8 cellular contexts compared by ENCODE assay signal in genomic region chr5:148374693-148375360, GRCh38. TPM values are rescaled to one million over a fixed set of nuclear protein-coding genes. Genes with fewer than 3 reads are reported as not detected.
DNase-seq lines count a peak whose midpoint lies in the region; ATAC-seq, FAIRE-seq and TF ChIP-seq lines count a peak whose summit lies in the region.

No MANE protein-coding gene starts in this region.

- H3K9ac ChIP-seq in HepG2 (ENCODE audit: insufficient read depth, low read depth, low read length) = no peak overlapping the region

- POLR2A ChIA-PET in Panc1 (lab: Charles Lee) (no interaction called here), HepG2 (lab: Yijun Ruan, JAX) (interaction anchor here (1.2 kb wide), 1 partner anchor 10 kb away, joined by 3 read pairs; no protein-coding TSS in a partner anchor)

- no peak overlapping the region for H3K4me2 ChIP-seq in HepG2 (ENCODE audit: low read depth, low read length)

- no peak for TF ChIP-seq POLR2A in HepG2 (IDR thresholded peaks at IDR 0.05; ENCODE audit: insufficient read depth in 1 of 2, low read depth in 2 of 2, low read length in 2 of 2)
- TF ChIP-seq POLR2A in suprapubic skin (IDR thresholded peaks at IDR 0.05) = no peak

- TF ChIP-seq EP300 in HepG2 (IDR thresholded peaks at IDR 0.05; ENCODE audit: low read depth in 2 of 2, low read length in 2 of 2) = no peak
- TF ChIP-seq EP300 in HepG2 (CRISPR knock-in tag; IDR thresholded peaks at IDR 0.05; ENCODE audit: borderline replicate concordance) = no peak
- TF ChIP-seq EP300 in suprapubic skin (IDR thresholded peaks at IDR 0.05) = no peak

- H3K27me3 ChIP-seq in Panc1 (ENCODE audit: control insufficient read depth, insufficient read depth, low read length) (no peaks in the 10 kb centered on the region; the same call in 1 of the 2 replicates), HepG2 (ENCODE audit: control insufficient read depth in 1 of 2, insufficient read depth in 2 of 2, low read length in 2 of 2) (no peaks in the 10 kb centered on the region), suprapubic skin (no peaks in the 10 kb centered on the region)

- CTCF ChIA-PET in Panc1 (lab: Charles Lee) (no interaction called here), HepG2 (lab: Yijun Ruan, JAX; ENCODE audit: low intra/inter-chr PET ratio, low total read pairs) (interaction anchor here (1.4 to 1.6 kb wide), 3 partner anchors 84 to 425 kb away, joined by 8 to 16 read pairs (median 12); no protein-coding TSS in a partner anchor)

- H3K4me1 Mint-ChIP-seq in chondrocyte (ENCODE audit: low read depth) = peaks cover 3% of the 10 kb centered on the region

- intact Hi-C loops in Panc1 (cut with micrococcal nuclease; ENCODE audit: unreplicated experiment) (loop anchor here (1.0 to 5.0 kb wide), 3 partner anchors 83 to 428 kb away; no protein-coding TSS in a partner anchor), HepG2 (cut with micrococcal nuclease; ENCODE audit: unreplicated experiment) (loop anchor here (1.0 kb wide), 3 partner anchors 85 to 426 kb away; no protein-coding TSS in a partner anchor)

- H3K9me3 ChIP-seq in Panc1 (ENCODE audit: control insufficient read depth, insufficient read depth, low read depth, low read length) = no peaks in the 10 kb centered on the region
- H3K9me3 ChIP-seq in HepG2 (ENCODE audit: low read length) = no peaks in the 10 kb centered on the region
- no peaks in the 10 kb centered on the region for H3K9me3 ChIP-seq in suprapubic skin

- BruUV-seq in Panc1 (replicated peaks; lab: Mats Ljungman, UMichigan) = no TSS peak
- no TSS peak for BruUV-seq in HepG2 (replicated peaks; lab: Mats Ljungman, UMichigan)

- no peak overlapping the region for H2AFZ ChIP-seq in HepG2 (ENCODE audit: low read length)

- H3K79me2 ChIP-seq in HepG2 (ENCODE audit: insufficient read depth, low read length) = no peaks in the 10 kb centered on the region

- H3K27ac ChIP-seq in Panc1 (ENCODE audit: low read length) (no peak overlapping the region), HepG2 (ENCODE audit: extremely low read length, insufficient read depth, low read length) (no peak overlapping the region), suprapubic skin (no peak overlapping the region)

- no peaks in the 10 kb centered on the region for H4K20me1 ChIP-seq in HepG2 (ENCODE audit: insufficient read depth, low read length)

- peak; percentile 72 for FAIRE-seq in HepG2 (lab: Jason Lieb, UNC)

- H3K4me3 Mint-ChIP-seq in chondrocyte (ENCODE audit: unreplicated experiment) = no peak overlapping the region

- H3K27me3 Mint-ChIP-seq in chondrocyte (ENCODE audit: low read depth) = no peaks in the 10 kb centered on the region

- H3K36me3 Mint-ChIP-seq in chondrocyte (ENCODE audit: low read depth) = no peaks in the 10 kb centered on the region

- in situ Hi-C loops in Panc1 (cut with HindIII; ENCODE audit: low pct_unique_long_range_greater_than_20kb, low sequenced_read_pairs) (no loop called here), HepG2 (cut with HindIII; ENCODE audit: extremely low pct_ligation_motif_present, low pct_unique_long_range_greater_than_20kb) (loop anchor here (10.0 kb wide), 2 partner anchors 200 to 420 kb away; no protein-coding TSS in a partner anchor)

- H3K4me3 ChIP-seq in Panc1 (ENCODE audit: low read depth in 2 of 2, low read length in 2 of 2) (no peak overlapping the region), HepG2 (replicated peaks in 1 of 3; ENCODE audit: insufficient read depth in 1 of 3, low read depth in 2 of 3, low read length in 3 of 3) (no peak overlapping the region), suprapubic skin (no peak overlapping the region)

- H3K36me3 ChIP-seq in Panc1 (ENCODE audit: control insufficient read depth, insufficient read depth, low read length) = no peaks in the 10 kb centered on the region; the same call in 1 of the 2 replicates
- no peaks in the 10 kb centered on the region for H3K36me3 ChIP-seq in HepG2 (replicated peaks in 1 of 2; ENCODE audit: control insufficient read depth in 1 of 2, insufficient read depth in 2 of 2, low read length in 2 of 2)
- no peaks in the 10 kb centered on the region for H3K36me3 ChIP-seq in suprapubic skin

- ATAC-seq in GM21576 (IDR thresholded peaks at IDR 0.05; ENCODE audit: unreplicated experiment) (peak; percentile 88), Panc1 (peak; percentile 95), HepG2 (peak; percentile 100)

- TF ChIP-seq CTCF in Panc1 (IDR thresholded peaks at IDR 0.05) = peak; percentile 84
- peak; percentile 82 for TF ChIP-seq CTCF in chondrocyte (IDR thresholded peaks at IDR 0.05)
- peak; percentile 89 for TF ChIP-seq CTCF in HepG2 (CRISPR knock-in tag; IDR thresholded peaks at IDR 0.05)
- TF ChIP-seq CTCF in suprapubic skin (IDR thresholded peaks at IDR 0.05) = peak in 1 of 2 donors; percentile 62

- H3K27ac Mint-ChIP-seq in chondrocyte (ENCODE audit: unreplicated experiment) = no peak overlapping the region

- H3K9me3 Mint-ChIP-seq in chondrocyte (ENCODE audit: low read depth) = no peaks in the 10 kb centered on the region

- H3K4me1 ChIP-seq in Panc1 (ENCODE audit: control insufficient read depth, insufficient read depth, low read length) = no peaks in the 10 kb centered on the region
- H3K4me1 ChIP-seq in HepG2 (ENCODE audit: insufficient read depth, low read length) = no peaks in the 10 kb centered on the region
- no peaks in the 10 kb centered on the region for H3K4me1 ChIP-seq in suprapubic skin

- peak; percentile 1 for DNase-seq in activated CD8-positive, alpha-beta memory T cell treated with anti-CD3 and anti-CD28 coated beads, Interleukin-2, amount 50 U/mL, for 1 hour (ENCODE audit: extremely low read depth)
- no peak for DNase-seq in activated CD8-positive, alpha-beta memory T cell treated with anti-CD3 and anti-CD28 coated beads, Interleukin-2, amount 50 U/mL, for 4 hours
- DNase-seq in HT-29 (ENCODE audit: low spot score) (peak; percentile 76), Panc1 (ENCODE audit: low read depth, low spot score) (peak; percentile 35), chondrocyte (ENCODE audit: low spot score) (no peak), HepG2 (ENCODE audit: low spot score) (peak; percentile 72), suprapubic skin (ENCODE audit: low spot score in 2 of 2) (no peak)

- TF ChIP-seq RAD21 in HepG2 (CRISPR knock-in tag; IDR thresholded peaks at IDR 0.05) = peak; percentile 75

- WGBS in HepG2 (ENCODE audit: low lambda C conversion rate) = 0% methylated on average over 3 of the region's 3 CpGs
- 56% methylated on average over 3 of the region's 3 CpGs for WGBS in suprapubic skin

RNA-seq across cellular contexts. Expression of gene FBXO38, which starts 8.9 kb away (rescaled TPM):
- 21.4 and 24.2 TPM in 2 replicates for total RNA-seq in HT-29 (2014; rRNA removed; shearing (Covaris generic))
- total RNA-seq in Panc1 (2021; ENCODE audit: unreplicated experiment) (34.5 TPM), chondrocyte (36.3 to 37.7 TPM (median 37.4 TPM) in 3 replicates), HepG2 (2016; rRNA removed; fragmentation: Illumina TruSeq; extraction: Trizol) (35.6 and 35.9 TPM in 2 replicates), suprapubic skin (10 to 100 TPM; 18.2 to 98.8 (median 33.1) TPM)
- 20.0 TPM for polyA plus RNA-seq in Panc1 (2012; ENCODE audit: insufficient read length)
- total RNA-seq in HepG2 (2016; cell fraction: cytosol; rRNA removed; fragmentation: Illumina TruSeq; extraction: Trizol; ENCODE audit: low read depth) = 5.7 and 12.1 TPM in 2 replicates
- total RNA-seq in HepG2 (2016; cell fraction: insoluble cytoplasmic fraction; rRNA removed; fragmentation: Illumina TruSeq; extraction: Trizol) = 30.9 and 35.5 TPM in 2 replicates
- 14.8 and 18.6 TPM in 2 replicates for total RNA-seq in HepG2 (2016; cell fraction: membrane; rRNA removed; fragmentation: Illumina TruSeq; extraction: Trizol)
- total RNA-seq in HepG2 (2016; cell fraction: nucleus; rRNA removed; fragmentation: Illumina TruSeq; extraction: Trizol) = 76.5 and 89.4 TPM in 2 replicates
- polyA plus RNA-seq in HepG2 (2011; rRNA removed) = 23.7 and 24.8 TPM in 2 replicates
- 6.7 and 8.4 TPM in 2 replicates for polyA plus RNA-seq in HepG2 (2011; cell fraction: cytosol; rRNA removed)
- polyA plus RNA-seq in HepG2 (2011; cell fraction: nucleus; rRNA removed) = 27.1 and 43.9 TPM in 2 replicates
- 18.0 and 20.0 TPM in 2 replicates for polyA plus RNA-seq in HepG2 (2012)
- polyA plus RNA-seq in HepG2 (2016; cell fraction: cytosol; fragmentation: Illumina TruSeq; extraction: Trizol; ENCODE audit: low read depth) = 0.69 and 0.71 TPM in 2 replicates
- polyA plus RNA-seq in HepG2 (2016; cell fraction: insoluble cytoplasmic fraction; fragmentation: Illumina TruSeq; extraction: Trizol; ENCODE audit: low read depth) = 16.8 and 20.0 TPM in 2 replicates
- 1.6 and 1.8 TPM in 2 replicates for polyA plus RNA-seq in HepG2 (2016; cell fraction: membrane; fragmentation: Illumina TruSeq; extraction: Trizol; ENCODE audit: low read depth)
- 36.4 and 44.3 TPM in 2 replicates for polyA plus RNA-seq in HepG2 (2016; cell fraction: nucleus; fragmentation: Illumina TruSeq; extraction: Trizol; ENCODE audit: insufficient read depth, low read depth)
- polyA minus RNA-seq in HepG2 (2011; rRNA and poly(A)+ RNA removed; ENCODE audit: low replicate concordance) = 42.3 and 58.8 TPM in 2 replicates
- polyA minus RNA-seq in HepG2 (2011; cell fraction: cytosol; rRNA and poly(A)+ RNA removed) = 32.4 and 48.8 TPM in 2 replicates
- 246 and 318 TPM in 2 replicates for polyA minus RNA-seq in HepG2 (2011; cell fraction: nucleus; rRNA and poly(A)+ RNA removed)

RNA-seq across cellular contexts. Expression of gene SPINK9, which starts 39.5 kb away (rescaled TPM):
- total RNA-seq in HT-29 (2014; rRNA removed; shearing (Covaris generic)) = not detected in 2 replicates
- not detected for total RNA-seq in Panc1 (2021; ENCODE audit: unreplicated experiment)
- not detected for polyA plus RNA-seq in Panc1 (2012; ENCODE audit: insufficient read length)
- total RNA-seq in chondrocyte = not detected in 3 replicates
- not detected in 2 replicates for total RNA-seq in HepG2 (2016; rRNA removed; fragmentation: Illumina TruSeq; extraction: Trizol)
- total RNA-seq in HepG2 (2016; cell fraction: cytosol; rRNA removed; fragmentation: Illumina TruSeq; extraction: Trizol; ENCODE audit: low read depth) = not detected in 2 replicates
- not detected in 2 replicates for total RNA-seq in HepG2 (2016; cell fraction: insoluble cytoplasmic fraction; rRNA removed; fragmentation: Illumina TruSeq; extraction: Trizol)
- not detected in 2 replicates for total RNA-seq in HepG2 (2016; cell fraction: membrane; rRNA removed; fragmentation: Illumina TruSeq; extraction: Trizol)
- not detected in 2 replicates for total RNA-seq in HepG2 (2016; cell fraction: nucleus; rRNA removed; fragmentation: Illumina TruSeq; extraction: Trizol)
- not detected in 2 replicates for polyA plus RNA-seq in HepG2 (2011; rRNA removed)
- not detected in 2 replicates for polyA plus RNA-seq in HepG2 (2011; cell fraction: cytosol; rRNA removed)
- not detected in 2 replicates for polyA plus RNA-seq in HepG2 (2011; cell fraction: nucleus; rRNA removed)
- not detected in 2 replicates for polyA plus RNA-seq in HepG2 (2012)
- polyA plus RNA-seq in HepG2 (2016; cell fraction: cytosol; fragmentation: Illumina TruSeq; extraction: Trizol; ENCODE audit: low read depth) = not detected in 2 replicates
- polyA plus RNA-seq in HepG2 (2016; cell fraction: insoluble cytoplasmic fraction; fragmentation: Illumina TruSeq; extraction: Trizol; ENCODE audit: low read depth) = not detected in 2 replicates
- not detected in 2 replicates for polyA plus RNA-seq in HepG2 (2016; cell fraction: membrane; fragmentation: Illumina TruSeq; extraction: Trizol; ENCODE audit: low read depth)
- polyA plus RNA-seq in HepG2 (2016; cell fraction: nucleus; fragmentation: Illumina TruSeq; extraction: Trizol; ENCODE audit: insufficient read depth, low read depth) = not detected in 2 replicates
- polyA minus RNA-seq in HepG2 (2011; rRNA and poly(A)+ RNA removed; ENCODE audit: low replicate concordance) = not detected in 2 replicates
- polyA minus RNA-seq in HepG2 (2011; cell fraction: cytosol; rRNA and poly(A)+ RNA removed) = not detected in 2 replicates
- polyA minus RNA-seq in HepG2 (2011; cell fraction: nucleus; rRNA and poly(A)+ RNA removed) = not detected in 2 replicates
- not detected for total RNA-seq in suprapubic skin

Comparison
In these comparisons a context has a peak if more than half of its experiments do, and no peak if none do; other contexts are left out.
1. DNase-seq: peak in activated CD8-positive, alpha-beta memory T cell treated with anti-CD3 and anti-CD28 coated beads, Interleukin-2, amount 50 U/mL, for 1 hour (single experiment), HT-29 (single experiment), Panc1 (single experiment) and HepG2 (single experiment); none in activated CD8-positive, alpha-beta memory T cell treated with anti-CD3 and anti-CD28 coated beads, Interleukin-2, amount 50 U/mL, for 4 hours (single experiment), chondrocyte (single experiment) and suprapubic skin (0 of 2).
2. Peak in every context shown above with its lines, with median percentiles within 50 percentile points of each other: ATAC-seq.